In the genomic region with DNA sequence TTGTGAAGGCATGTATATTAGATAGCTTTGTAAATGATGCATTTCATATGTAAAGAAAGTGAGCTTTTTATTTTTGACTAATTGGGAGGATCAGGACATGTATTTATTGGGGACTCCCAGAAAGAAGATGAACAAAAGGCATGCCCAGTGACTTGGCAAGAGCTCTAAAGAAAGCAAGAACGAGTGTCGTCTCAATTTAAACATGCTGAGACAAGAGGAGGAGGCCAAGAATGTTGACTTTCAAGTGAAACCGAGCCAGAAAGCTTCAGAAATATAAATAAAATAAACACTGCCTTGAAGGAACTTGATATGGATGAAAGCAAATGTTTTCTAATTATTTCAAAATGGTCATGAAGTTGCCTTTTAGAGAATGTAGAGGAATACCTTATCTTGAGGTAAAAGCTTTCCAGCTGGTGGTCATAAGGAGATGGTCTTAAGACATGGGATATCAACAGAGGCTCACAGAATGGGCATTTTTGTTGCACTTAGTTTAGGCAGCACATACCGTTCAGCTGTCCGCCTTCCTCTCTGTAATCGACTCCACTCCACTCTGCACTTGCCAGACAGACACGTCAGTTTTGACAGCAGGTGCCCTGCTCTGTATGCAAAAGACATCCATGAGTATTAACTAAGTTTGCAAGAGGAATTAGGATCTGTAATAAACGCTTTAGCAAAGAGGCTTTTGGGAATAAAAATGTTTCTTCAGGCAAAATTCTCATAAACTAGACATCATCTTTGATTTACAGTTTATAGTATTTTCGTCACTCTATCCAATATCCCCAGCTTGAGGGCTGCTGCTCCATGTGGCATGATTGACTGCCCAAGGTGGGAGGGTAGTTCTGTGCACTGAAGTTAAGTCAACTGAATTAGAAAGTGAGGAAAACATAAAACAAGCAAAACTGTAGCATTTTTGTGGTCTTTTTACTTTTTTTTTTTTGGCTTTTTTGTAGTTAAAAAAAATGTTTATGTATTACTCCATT, we compare ENCODE assay signal across 14 cellular contexts.
"Had no signal": no experiment of that assay in that cellular context is flagged by ENCODE, and none has a peak within 500 bp of the region (broad histone marks: within the 10 kb centered on the region; RNA-seq: fewer than 3 reads in every experiment).

No MANE protein-coding gene starts in this region.

- H3K4me3 ChIP-seq: coronary artery, upper lobe of right lung had no signal

- H3K9me3 Mint-ChIP-seq: activated CD4-positive, alpha-beta T cell treated with anti-CD3 and anti-CD28 coated beads, Interleukin-2, amount 10 ng/mL, durations not matched to agents 7 days and 5 days; T-helper 1 cell treated with Interleukin-12 subunit alpha and Interleukin-12 subunit beta and Interleukin-4 antibody, amounts not matched to agents 30 μg/mL and 1 μg/mL, for 36 hours had no signal

- H3K4me3 Mint-ChIP-seq: activated B cell treated with CpG ODN at 0.5 μM for 24 hours; activated CD4-positive, alpha-beta T cell treated with anti-CD3 and anti-CD28 coated beads, Interleukin-2, amount 10 ng/mL, durations not matched to agents 7 days and 5 days; activated naive CD4-positive, alpha-beta T cell treated with anti-CD3 and anti-CD28 coated beads, Interleukin-2, amount 10 ng/mL, durations not matched to agents 7 days and 5 days; activated T-helper 17 cell treated with anti-CD3 and anti-CD28 coated beads, Interleukin-2, amount 50 U/mL, for 72 hours; natural killer cell treated with Interleukin-12 subunit alpha and Interleukin-12 subunit beta and Interleukin-15 and Interleukin-18, amount 100 ng/mL, for 72 hours; T-helper 1 cell treated with Interleukin-12 subunit alpha and Interleukin-12 subunit beta and Interleukin-4 antibody, amounts not matched to agents 30 μg/mL and 1 μg/mL, for 36 hours had no signal

- H3K9me3 ChIP-seq: upper lobe of right lung had no signal

- H3K36me3 ChIP-seq: upper lobe of right lung had no signal

- H3K27ac Mint-ChIP-seq: activated B cell treated with CpG ODN at 0.5 μM for 24 hours; activated CD4-positive, alpha-beta T cell treated with anti-CD3 and anti-CD28 coated beads, Interleukin-2, amount 10 ng/mL, durations not matched to agents 7 days and 5 days; activated naive CD4-positive, alpha-beta T cell treated with anti-CD3 and anti-CD28 coated beads, Interleukin-2, amount 10 ng/mL, durations not matched to agents 7 days and 5 days; activated T-helper 17 cell treated with anti-CD3 and anti-CD28 coated beads, Interleukin-2, amount 50 U/mL, for 72 hours; natural killer cell treated with Interleukin-12 subunit alpha and Interleukin-12 subunit beta and Interleukin-15 and Interleukin-18, amount 100 ng/mL, for 72 hours; T-helper 1 cell treated with Interleukin-12 subunit alpha and Interleukin-12 subunit beta and Interleukin-4 antibody, amounts not matched to agents 30 μg/mL and 1 μg/mL, for 36 hours had no signal

- DNase-seq: activated B cell treated with CpG ODN at 0.5 μM for 24 hours; activated CD4-positive, alpha-beta T cell treated with anti-CD3 and anti-CD28 coated beads, Interleukin-2, amount 10 ng/mL, durations not matched to agents 7 days and 5 days; activated CD8-positive, alpha-beta memory T cell treated with anti-CD3 and anti-CD28 coated beads for 24 hours; activated naive CD4-positive, alpha-beta T cell treated with anti-CD3 and anti-CD28 coated beads, Interleukin-2, amount 10 ng/mL, durations not matched to agents 7 days and 5 days; central memory CD4-positive, alpha-beta T cell; effector CD4-positive, alpha-beta T cell; stimulated activated CD4-positive, alpha-beta T cell treated with anti-CD3 and anti-CD28 coated beads, Interleukin-12 subunit alpha, Interleukin-12 subunit beta, amount 100 ng/mL, for 4 hours; stimulated activated naive CD4-positive, alpha-beta T cell treated with Interleukin-2 at 50 U/mL for 16 hours; upper lobe of right lung had no signal

- H3K36me3 Mint-ChIP-seq: activated naive CD4-positive, alpha-beta T cell treated with anti-CD3 and anti-CD28 coated beads, Interleukin-2, amount 10 ng/mL, durations not matched to agents 7 days and 5 days; natural killer cell treated with Interleukin-12 subunit alpha and Interleukin-12 subunit beta and Interleukin-15 and Interleukin-18, amount 100 ng/mL, for 72 hours had no signal

- H3K4me1 Mint-ChIP-seq: activated B cell treated with CpG ODN at 0.5 μM for 24 hours; activated CD4-positive, alpha-beta T cell treated with anti-CD3 and anti-CD28 coated beads, Interleukin-2, amount 10 ng/mL, durations not matched to agents 7 days and 5 days; activated naive CD4-positive, alpha-beta T cell treated with anti-CD3 and anti-CD28 coated beads, Interleukin-2, amount 10 ng/mL, durations not matched to agents 7 days and 5 days; activated T-helper 17 cell treated with anti-CD3 and anti-CD28 coated beads, Interleukin-2, amount 50 U/mL, for 72 hours had no signal

- ATAC-seq: activated T-helper 17 cell treated with anti-CD3 and anti-CD28 coated beads, Interleukin-2, amount 50 U/mL, for 72 hours; left lobe of liver; natural killer cell treated with Interleukin-12 subunit alpha and Interleukin-12 subunit beta and Interleukin-15 and Interleukin-18, amount 100 ng/mL, for 72 hours; upper lobe of right lung had no signal

- H3K27me3 ChIP-seq: upper lobe of right lung had no signal

- H3K27me3 Mint-ChIP-seq: activated B cell treated with CpG ODN at 0.5 μM for 24 hours; activated CD4-positive, alpha-beta T cell treated with anti-CD3 and anti-CD28 coated beads, Interleukin-2, amount 10 ng/mL, durations not matched to agents 7 days and 5 days; activated naive CD4-positive, alpha-beta T cell treated with anti-CD3 and anti-CD28 coated beads, Interleukin-2, amount 10 ng/mL, durations not matched to agents 7 days and 5 days; activated T-helper 17 cell treated with anti-CD3 and anti-CD28 coated beads, Interleukin-2, amount 50 U/mL, for 72 hours; natural killer cell treated with Interleukin-12 subunit alpha and Interleukin-12 subunit beta and Interleukin-15 and Interleukin-18, amount 100 ng/mL, for 72 hours had no signal

- H3K27ac ChIP-seq: coronary artery, upper lobe of right lung had no signal

- H3K4me1 ChIP-seq: upper lobe of right lung had no signal
